In genomic region chr11:118434123-118434552, GRCh38 we compare ENCODE assay signal across 9 cellular contexts. TPM values are rescaled to one million over a fixed set of nuclear protein-coding genes. Genes with fewer than 3 reads are reported as not detected.
DNase-seq lines count a peak whose midpoint lies in the region; TF ChIP-seq lines count a peak whose summit lies in the region.
"Had no signal": no experiment of that assay in that cellular context is flagged by ENCODE, and none has a peak within 500 bp of the region (broad histone marks: within the 10 kb centered on the region; RNA-seq: fewer than 3 reads in every experiment).

No MANE protein-coding gene starts in this region.

- peaks cover 0 to 33% of the 10 kb centered on the region in 2 donors for H3K36me3 Mint-ChIP-seq in CD4-positive, alpha-beta memory T cell
- H3K36me3 Mint-ChIP-seq in brain = no peaks in the 10 kb centered on the region

- CTCF ChIA-PET in CD4-positive, alpha-beta memory T cell (lab: Charles Lee; ENCODE audit: partially characterized antibody) = no interaction called here

- peaks cover 0 to 3% (median 0%) of the 10 kb centered on the region in 8 donors for H3K9me3 Mint-ChIP-seq in CD4-positive, alpha-beta memory T cell
- H3K9me3 Mint-ChIP-seq in brain = no peaks in the 10 kb centered on the region

- intact Hi-C loops in CD4-positive, alpha-beta memory T cell (cut with micrococcal nuclease) = no loop called here

- H3K27ac ChIP-seq in CD4-positive, alpha-beta memory T cell (ENCODE audit: low read depth, low read length) = peak overlapping the region; percentile 92
- H3K27ac ChIP-seq in KMS-11 = peak overlapping the region; percentile 61; the same call in 1 of the 2 replicates
- H3K27ac ChIP-seq: neutrophil had no signal

- peaks cover 4% of the 10 kb centered on the region; the same call in 1 of the 2 replicates for H4K20me1 ChIP-seq in KMS-11 (ENCODE audit: insufficient read depth)

- H3K9me3 ChIP-seq in CD4-positive, alpha-beta memory T cell (ENCODE audit: control insufficient read depth in 1 of 2, low read length in 2 of 2) = no peaks in the 10 kb centered on the region
- H3K9me3 ChIP-seq: neutrophil had no signal

- DNase-seq in CD4-positive, alpha-beta memory T cell = peak in 3 of 5 donors; percentile 54 to 61 (median 57)
- DNase-seq in mucosa of gallbladder (ENCODE audit: low spot score) (peak; percentile 19), activated gamma-delta T cell (lab: John Stamatoyannopoulos, UW) (no peak), globus pallidus (ENCODE audit: low spot score) (no peak)
- DNase-seq in stimulated activated CD4-positive, alpha-beta T cell treated with anti-CD3 and anti-CD28 coated beads, Interleukin-12 subunit alpha, Interleukin-12 subunit beta, amount 100 ng/mL, for 4 hours = no peak
- no peak for DNase-seq in activated effector memory CD4-positive, alpha-beta T cell treated with anti-CD3 and anti-CD28 coated beads, Interleukin-2, amount 50 U/mL, for 16 hours

- H3K4me1 ChIP-seq in CD4-positive, alpha-beta memory T cell (ENCODE audit: insufficient read depth, low read length) = peaks cover 11% of the 10 kb centered on the region
- peaks cover 8% of the 10 kb centered on the region for H3K4me1 ChIP-seq in KMS-11 (ENCODE audit: low read depth, poor library complexity, severe bottlenecking)

- H3K4me3 ChIP-seq in CD4-positive, alpha-beta memory T cell (ENCODE audit: low read length in 2 of 2) = peak overlapping the region; percentile 82 to 92
- no peak overlapping the region for H3K4me3 ChIP-seq in KMS-11 (IDR thresholded peaks at IDR 0.05; ENCODE audit: insufficient read depth, low read depth, low read length)

- peaks cover 9 to 46% (median 14%) of the 10 kb centered on the region in 4 donors for H3K4me1 Mint-ChIP-seq in CD4-positive, alpha-beta memory T cell
- H3K4me1 Mint-ChIP-seq in brain = peaks cover 22% of the 10 kb centered on the region

- H3K4me2 ChIP-seq in KMS-11 = peak overlapping the region; percentile 67

- no peaks in the 10 kb centered on the region for H3K27me3 ChIP-seq in CD4-positive, alpha-beta memory T cell (ENCODE audit: insufficient read depth, low read length)
- H3K27me3 ChIP-seq in KMS-11 (ENCODE audit: insufficient read depth, low read depth) = no peaks in the 10 kb centered on the region

- H3K79me2 ChIP-seq in KMS-11 (ENCODE audit: insufficient read depth, low read depth) = peaks cover 24% of the 10 kb centered on the region

- H3K27me3 Mint-ChIP-seq in CD4-positive, alpha-beta memory T cell = peaks cover 1 to 7% of the 10 kb centered on the region in 2 donors
- peaks cover 15% of the 10 kb centered on the region for H3K27me3 Mint-ChIP-seq in brain

- peak overlapping the region; percentile 36 to 99 (median 96) for H3K27ac Mint-ChIP-seq in CD4-positive, alpha-beta memory T cell
- H3K27ac Mint-ChIP-seq in brain = peak overlapping the region; percentile 97 to 100 (median 99)

- peak overlapping the region; percentile 87 to 99 (median 94) for H3K4me3 Mint-ChIP-seq in CD4-positive, alpha-beta memory T cell
- peak overlapping the region; percentile 92 to 96 (median 95) for H3K4me3 Mint-ChIP-seq in brain

- peak overlapping the region; percentile 84 for H2AFZ ChIP-seq in KMS-11 (ENCODE audit: low read depth)

- no peaks in the 10 kb centered on the region for H3K36me3 ChIP-seq in CD4-positive, alpha-beta memory T cell (ENCODE audit: insufficient read depth, low read length)
- H3K36me3 ChIP-seq in KMS-11 (ENCODE audit: insufficient read depth) = no peaks in the 10 kb centered on the region
- H3K36me3 ChIP-seq: neutrophil had no signal

- no peak for TF ChIP-seq CTCF in KMS-11 (conservative IDR thresholded peaks at IDR 0.05; ENCODE audit: low read depth, low read length)
- TF ChIP-seq CTCF in brain (conservative IDR thresholded peaks at IDR 0.05) = no peak

- no peak overlapping the region; the same call in 1 of the 2 replicates for H3K9ac ChIP-seq in KMS-11

- POLR2A ChIA-PET in CD4-positive, alpha-beta memory T cell (lab: Charles Lee; ENCODE audit: partially characterized antibody) = interaction anchor here (0.6 to 6.8 kb wide), 9 partner anchors 11 to 232 kb away, joined by 3 to 163 read pairs (median 3); partner anchors contain the start of gene ATP5MG

RNA-seq across cellular contexts. Expression of gene KMT2A, which starts 2.2 kb away (rescaled TPM):
- total RNA-seq in CD4-positive, alpha-beta memory T cell = 100 to 1,000 TPM; 185 to 202 TPM
- polyA plus RNA-seq in CD4-positive, alpha-beta memory T cell = 10 to 100 TPM in 1 of 2 donors, 1 to 10 TPM in 1; 4.6 to 51.9 TPM
- 35.4 TPM for polyA plus RNA-seq in brain (ENCODE audit: insufficient read depth, low read depth, low replicate concordance)
- 61.2 TPM for total RNA-seq in mucosa of gallbladder

RNA-seq across cellular contexts. Expression of gene ATP5MG, which starts 32.7 kb away (rescaled TPM):
- total RNA-seq in CD4-positive, alpha-beta memory T cell = 100 to 1,000 TPM; 158 to 161 TPM
- 100 to 1,000 TPM; 595 to 704 TPM for polyA plus RNA-seq in CD4-positive, alpha-beta memory T cell
- polyA plus RNA-seq in brain (ENCODE audit: insufficient read depth, low read depth, low replicate concordance) = 385 TPM
- total RNA-seq in mucosa of gallbladder = 196 TPM

Comparison
In these comparisons a context has a peak if more than half of its experiments do, and no peak if none do; other contexts are left out.
1. DNase-seq: peak in CD4-positive, alpha-beta memory T cell (3 of 5) and mucosa of gallbladder (single experiment); none in activated gamma-delta T cell (single experiment), globus pallidus (single experiment), stimulated activated CD4-positive, alpha-beta T cell treated with anti-CD3 and anti-CD28 coated beads, Interleukin-12 subunit alpha, Interleukin-12 subunit beta, amount 100 ng/mL, for 4 hours (single experiment) and activated effector memory CD4-positive, alpha-beta T cell treated with anti-CD3 and anti-CD28 coated beads, Interleukin-2, amount 50 U/mL, for 16 hours (single experiment).